24 cellular contexts compared by ENCODE assay signal in the genomic region with DNA sequence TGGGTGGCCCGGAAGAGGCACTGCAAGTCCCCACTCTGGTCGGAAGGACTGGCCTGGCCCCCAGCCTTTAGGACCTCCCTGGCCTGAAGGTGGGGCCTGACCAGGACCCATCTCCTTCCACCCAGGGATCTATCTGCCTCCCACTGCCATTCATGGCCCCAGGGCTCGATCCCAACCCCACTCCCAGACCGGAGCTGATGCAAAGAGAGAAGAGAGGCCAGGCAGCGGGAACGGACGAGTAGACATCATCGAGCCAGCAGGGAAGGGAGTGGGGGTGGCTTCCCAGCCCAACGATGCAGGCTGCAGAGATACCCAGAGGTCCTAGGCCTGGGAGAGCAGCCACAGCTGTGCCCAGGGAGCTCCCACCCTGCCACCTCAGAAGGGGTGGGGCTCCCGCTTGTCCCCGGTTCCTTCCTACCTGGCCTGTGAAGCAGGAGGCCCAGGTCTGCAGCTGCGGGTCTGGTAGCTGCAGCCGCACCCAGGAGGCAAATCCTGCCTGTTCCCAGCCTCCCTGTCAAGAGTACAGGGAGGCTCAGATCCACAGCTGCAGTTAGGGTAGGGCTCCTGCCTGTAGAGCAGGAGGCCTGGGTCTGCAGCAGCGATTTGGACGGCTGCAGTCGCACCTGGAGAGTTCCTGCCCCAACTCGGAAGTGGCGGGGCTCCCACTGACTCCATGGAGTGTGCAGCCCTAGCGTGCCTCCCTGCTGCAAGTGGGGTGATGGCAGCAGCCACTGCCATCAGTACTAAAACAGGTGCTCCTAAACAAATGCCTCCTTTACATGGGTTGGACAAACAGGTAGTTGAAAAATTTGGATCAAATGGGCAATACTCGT.
"Had no signal": no experiment of that assay in that cellular context is flagged by ENCODE, and none has a peak within 500 bp of the region (broad histone marks: within the 10 kb centered on the region; RNA-seq: fewer than 3 reads in every experiment).

No MANE protein-coding gene starts in this region.

- H3K4me3 Mint-ChIP-seq: activated CD8-positive, alpha-beta T cell treated with anti-CD3 and anti-CD28 coated beads for 36 hours; activated T-cell treated with anti-CD3 and anti-CD28 coated beads, Interleukin-2, amount 50 U/mL, for 72 hours; brain; T-helper 1 cell treated with Interleukin-12 subunit alpha and Interleukin-12 subunit beta and Interleukin-4 antibody, amounts not matched to agents 30 μg/mL and 1 μg/mL, for 36 hours had no signal

- H3K27me3 Mint-ChIP-seq: activated CD8-positive, alpha-beta T cell treated with anti-CD3 and anti-CD28 coated beads for 36 hours had no signal

- ATAC-seq: activated CD4-positive, CD25-positive, alpha-beta regulatory T cell treated with anti-CD3 and anti-CD28 coated beads, Interleukin-2, amount 50 U/mL, for 24 hours; activated CD8-positive, alpha-beta T cell treated with anti-CD3 and anti-CD28 coated beads for 36 hours; activated naive CD4-positive, alpha-beta T cell treated with anti-CD3 and anti-CD28 coated beads, Interleukin-2, amount 50 U/mL, for 72 hours; activated T-cell treated with anti-CD3 and anti-CD28 coated beads, Interleukin-2, amount 50 U/mL, for 72 hours; Panc1; SK-N-SH treated with all-trans-retinoic acid at 6 μM for 48 hours had no signal

- H3K27ac Mint-ChIP-seq: activated CD8-positive, alpha-beta T cell treated with anti-CD3 and anti-CD28 coated beads for 36 hours; activated naive CD4-positive, alpha-beta T cell treated with anti-CD3 and anti-CD28 coated beads, Interleukin-2, amount 50 U/mL, for 72 hours; activated T-cell treated with anti-CD3 and anti-CD28 coated beads, Interleukin-2, amount 50 U/mL, for 72 hours; activated T-helper 2 cell treated with anti-CD3 and anti-CD28 coated beads, Interferon-gamma antibody, Interleukin-2, Interleukin-4, amounts not matched to agents 10 μg/mL and 5 μg/mL and 100 μg/mL, durations not matched to agents 14 hours and 24 hours and 36 hours; brain; T-helper 1 cell treated with Interleukin-12 subunit alpha and Interleukin-12 subunit beta and Interleukin-4 antibody, amounts not matched to agents 30 μg/mL and 1 μg/mL, for 36 hours had no signal

- H3K27ac ChIP-seq: SJSA1 had no signal

- H3K27me3 ChIP-seq: SJSA1 had no signal

- DNase-seq: activated CD4-positive, alpha-beta T cell treated with anti-CD3 and anti-CD28 coated beads for 4 hours; activated CD8-positive, alpha-beta memory T cell treated with anti-CD3 and anti-CD28 coated beads, Interleukin-2, amount 50 U/mL, for 4 hours; activated CD8-positive, alpha-beta T cell treated with anti-CD3 and anti-CD28 coated beads for 36 hours; activated T-cell treated with anti-CD3 and anti-CD28 coated beads, Interleukin-2, amount 50 U/mL, for 72 hours; amygdala; MM.1S; NCI-H1105; NCI-H1436; NCI-H187; NCI-H2081; NCI-H510A treated with DMSO at 0.1 percent for 48 hours; NCI-H69; NK-92 treated with Interleukin-12 subunit alpha and Interleukin-12 subunit beta, amount 100 ng/mL, for 24 hours; OCI-M1; Right ventricle myocardium superior; RPMI8226 had no signal

- H3K4me1 Mint-ChIP-seq: brain had no signal

- H3K36me3 ChIP-seq: SJSA1 had no signal

- H3K36me3 Mint-ChIP-seq: brain had no signal

- H3K9me3 ChIP-seq: SJSA1 had no signal

- H3K4me1 ChIP-seq: SJSA1 had no signal

- H3K4me3 ChIP-seq: SJSA1 had no signal
